2 cellular contexts compared by ENCODE assay signal in genomic region chr20:38790210-38791053, GRCh38.
TF ChIP-seq lines count a peak whose summit lies in the region.

No MANE protein-coding gene starts in this region.

TF ChIP-seq in HCT116, 20 proteins besides CTCF, POLR2A, EP300 and RAD21:
- TF ChIP-seq FOSL1 (IDR thresholded peaks at IDR 0.05; ENCODE audit: low read depth): peak; percentile 20; the same call in 1 of the 2 replicates
- peak; percentile 48; the same call in 1 of the 2 replicates for TF ChIP-seq CBX3 (IDR thresholded peaks at IDR 0.05; ENCODE audit: low read depth)
- no peak for TF ChIP-seq SRF (IDR thresholded peaks at IDR 0.05; ENCODE audit: low read depth)

TF ChIP-seq in GM12878, 131 proteins besides CTCF, POLR2A, EP300 and RAD21:
- TF ChIP-seq CHD4 (IDR thresholded peaks at IDR 0.05) (no peak), ZNF24 (IDR thresholded peaks at IDR 0.05) (peak; percentile 78)
